10 cellular contexts compared by ENCODE assay signal in genomic region chr21:41045534-41046268, GRCh38.
A peak's percentile ranks its signal among the peaks of the same experiment; 100 is the strongest.
DNase-seq lines count a peak whose midpoint lies in the region; ATAC-seq and TF ChIP-seq lines count a peak whose summit lies in the region.
"Had no signal": no experiment of that assay in that cellular context is flagged by ENCODE, and none has a peak within 500 bp of the region (broad histone marks: within the 10 kb centered on the region; RNA-seq: fewer than 3 reads in every experiment).

No MANE protein-coding gene starts in this region.

- 29 to 34% methylated on average over 17 of the region's 17 CpGs for whole genome bisulfite sequencing in GM23248 (ENCODE audit: low coverage in 1 of 2, low lambda C conversion rate in 2 of 2, missing lambda C conversion rate in 2 of 2), 2 experiments

- no peak for DNase-seq in DND-41
- peak; percentile 61 for DNase-seq in NCI-H128 (lab: John Stamatoyannopoulos, UW; ENCODE audit: unreplicated experiment)
- DNase-seq in RWPE1 (ENCODE audit: low spot score): no peak
- DNase-seq in left lung: no peak
- DNase-seq in activated gamma-delta T cell treated with Interleukin-2 at 50 U/mL for 16 hours: no peak
- no peak for DNase-seq in GM23248

- CTCF ChIA-PET in RWPE1 (lab: Yijun Ruan, JAX): interaction anchor here (0.7 kb wide), 3 partner anchors 9 to 1179 kb away, joined by 3 read pairs; no protein-coding TSS in a partner anchor

- in situ Hi-C loops in GM23248 (cut with MboI): no loop called here

- no peaks in the 10 kb centered on the region for H3K9me2 ChIP-seq in GM23248 (ENCODE audit: insufficient read depth)

- H3K27ac ChIP-seq in DND-41 (ENCODE audit: low read length): no peak overlapping the region
- no peak overlapping the region for H3K27ac ChIP-seq in RWPE1
- H3K27ac ChIP-seq in left lung: no peak overlapping the region
- H3K27ac ChIP-seq in GM23248: no peak overlapping the region

- intact Hi-C loops in left lung (cut with DNase I): no loop called here

- POLR2A ChIA-PET in RWPE1 (lab: Yijun Ruan, JAX; ENCODE audit: low non-redundant PET): no interaction called here

- TF ChIP-seq CTCF in DND-41 (IDR thresholded peaks at IDR 0.05; ENCODE audit: borderline replicate concordance, extremely low read depth, low read length, poor library complexity, severe bottlenecking) (peak; percentile 53), RWPE1 (conservative IDR thresholded peaks at IDR 0.05; ENCODE audit: low read depth) (0 out of 2 replicates have a peak, but pooled peaks have one; percentile 8), left lung (IDR thresholded peaks at IDR 0.05) (peak; percentile 24 to 40)

- H2AFZ ChIP-seq in DND-41 (ENCODE audit: low read depth, low read length) (no peak overlapping the region), GM23248 (no peak overlapping the region)

- ATAC-seq in DND-41 (ENCODE audit: insufficient read depth, low read depth): 0 out of 3 replicates have a peak, but pooled peaks have one; percentile 39
- ATAC-seq in left lung: peak; percentile 90
- no peak for ATAC-seq in HG03432 (IDR thresholded peaks at IDR 0.05; ENCODE audit: unreplicated experiment)
- no peak for ATAC-seq in HG02763 (IDR thresholded peaks at IDR 0.05; ENCODE audit: unreplicated experiment)
- ATAC-seq: esophagus mucosa, GM12878 had no signal

- no peak overlapping the region for H3K4me2 ChIP-seq in DND-41 (ENCODE audit: insufficient read depth, low read length)
- H3K4me2 ChIP-seq in GM23248 (ENCODE audit: unreplicated experiment): no peak overlapping the region

- no peaks in the 10 kb centered on the region for H3F3A ChIP-seq in GM23248 (ENCODE audit: insufficient read depth)

- H3K36me3 ChIP-seq in DND-41 (ENCODE audit: insufficient read depth, low read length): no peaks in the 10 kb centered on the region
- no peaks in the 10 kb centered on the region for H3K36me3 ChIP-seq in left lung
- no peaks in the 10 kb centered on the region for H3K36me3 ChIP-seq in GM23248 (ENCODE audit: low read depth)

- H3K27me3 ChIP-seq in DND-41 (ENCODE audit: insufficient read depth, low read length, poor library complexity) (peaks cover 30% of the 10 kb centered on the region), left lung (peaks cover 0 to 13% of the 10 kb centered on the region in 2 donors), GM23248 (replicated peaks; ENCODE audit: insufficient read depth) (no peaks in the 10 kb centered on the region)

- H3K79me2 ChIP-seq in DND-41 (ENCODE audit: insufficient read depth, low read length) (no peaks in the 10 kb centered on the region), GM23248 (ENCODE audit: insufficient read depth) (no peaks in the 10 kb centered on the region)

- H3K9me3 ChIP-seq in DND-41 (ENCODE audit: insufficient read depth, low read length, severe bottlenecking) (no peaks in the 10 kb centered on the region), left lung (no peaks in the 10 kb centered on the region), GM23248 (ENCODE audit: low read depth) (no peaks in the 10 kb centered on the region)

- no peak overlapping the region for H3K4me3 ChIP-seq in DND-41 (ENCODE audit: low read depth in 1 of 2, low read length in 2 of 2)
- H3K4me3 ChIP-seq in left lung: no peak overlapping the region
- no peak overlapping the region for H3K4me3 ChIP-seq in GM23248
- H3K4me3 ChIP-seq: GM12878 had no signal

- H3K9ac ChIP-seq in DND-41 (ENCODE audit: low read depth, low read length) (no peak overlapping the region), GM23248 (no peak overlapping the region)

- H3K4me1 ChIP-seq in DND-41 (ENCODE audit: insufficient read depth, low read length): no peaks in the 10 kb centered on the region
- H3K4me1 ChIP-seq in left lung: no peaks in the 10 kb centered on the region
- H3K4me1 ChIP-seq in GM23248 (ENCODE audit: insufficient read depth): no peaks in the 10 kb centered on the region

- H4K20me1 ChIP-seq in DND-41 (ENCODE audit: insufficient read depth, low read length): no peaks in the 10 kb centered on the region
- H4K20me1 ChIP-seq in GM23248 (ENCODE audit: insufficient read depth): no peaks in the 10 kb centered on the region

Comparison
In these comparisons a context has a peak if more than half of its experiments do, and no peak if none do; other contexts are left out.
1. ATAC-seq: peak in DND-41 (single experiment) and left lung (single experiment); none in HG03432 (single experiment) and HG02763 (single experiment).
2. Peak in every context shown above with its lines, with median percentiles within 50 percentile points of each other: CTCF ChIP-seq.